Comparison of ENCODE assay signal across 8 cellular contexts in the genomic region with DNA sequence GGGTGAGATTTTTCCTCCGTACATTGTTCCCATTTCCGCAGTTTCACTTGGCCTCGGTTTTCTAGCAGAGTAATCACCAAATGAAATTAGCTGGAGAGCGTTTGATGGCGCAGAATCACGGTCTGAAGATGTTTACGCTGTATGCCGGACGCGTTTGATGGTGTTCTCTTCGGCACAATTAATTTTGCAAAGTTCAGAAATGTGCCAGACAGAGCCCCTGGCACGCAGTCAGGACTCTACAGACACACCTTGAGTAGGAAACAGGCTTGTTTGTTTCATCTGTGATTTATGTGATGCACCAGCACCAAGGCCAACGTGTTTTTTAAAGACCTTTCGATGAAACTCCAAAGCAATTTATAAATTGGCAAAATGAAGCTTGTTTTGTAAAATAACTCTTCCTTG. TPM values are rescaled to one million over a fixed set of nuclear protein-coding genes. Genes with fewer than 3 reads are reported as not detected.
DNase-seq lines count a peak whose midpoint lies in the region; ATAC-seq, FAIRE-seq and TF ChIP-seq lines count a peak whose summit lies in the region.

No MANE protein-coding gene starts in this region.

- FAIRE-seq in H54 (lab: Jason Lieb, UNC): peak; percentile 92

- CTCF ChIA-PET in WTC11 (lab: Charles Lee): interaction anchor here (1.3 kb wide), 2 partner anchors 116 to 253 kb away, joined by 3 to 5 read pairs; no protein-coding TSS in a partner anchor

- peak overlapping the region; percentile 78 for H3K4me3 ChIP-seq in retinal pigment epithelial cell (ENCODE audit: low read length)

- no peak for TF ChIP-seq POLR2A in H54 (IDR thresholded peaks at IDR 0.05; ENCODE audit: low read depth, low read length)

- H3K4me1 Mint-ChIP-seq in WTC11: peaks cover 35% of the 10 kb centered on the region

- H3K36me3 Mint-ChIP-seq in WTC11: no peaks in the 10 kb centered on the region

- H3K27ac Mint-ChIP-seq in WTC11: no peak overlapping the region

- H3K27me3 Mint-ChIP-seq in WTC11 (ENCODE audit: low read depth): peaks cover 7% of the 10 kb centered on the region

- peak overlapping the region; percentile 85 for H3K4me3 Mint-ChIP-seq in WTC11

- no peak for TF ChIP-seq CTCF in WTC11 (IDR thresholded peaks at IDR 0.05)
- TF ChIP-seq CTCF in retinal pigment epithelial cell (conservative IDR thresholded peaks at IDR 0.05; ENCODE audit: low read depth, low read length): no peak

- no peak for DNase-seq in H54 (ENCODE audit: insufficient read length, low spot score)
- no peak for DNase-seq in WTC11 (ENCODE audit: low spot score)
- peak; percentile 33 for DNase-seq in glomerular endothelial cell (ENCODE audit: extremely low read depth, low read depth, low spot score)
- no peak for DNase-seq in retinal pigment epithelial cell (ENCODE audit: low read depth)
- DNase-seq in effector CD4-positive, alpha-beta T cell: no peak
- no peak for DNase-seq in GM19238 (ENCODE audit: insufficient read length, low spot score)
- no peak for DNase-seq in NCI-H226

- ATAC-seq in WTC11 (no peak), GM18907 (IDR thresholded peaks at IDR 0.05; ENCODE audit: unreplicated experiment) (no peak)

- POLR2A ChIA-PET in WTC11 (lab: Charles Lee): no interaction called here

- H3K9me3 Mint-ChIP-seq in WTC11: no peaks in the 10 kb centered on the region

TF ChIP-seq in WTC11, 78 proteins besides CTCF, POLR2A, EP300 and RAD21:
- TF ChIP-seq MYBL2 (CRISPR knock-in tag; IDR thresholded peaks at IDR 0.05) (0 out of 2 replicates have a peak, but pooled peaks have one; percentile 1), NR2C2 (CRISPR knock-in tag; IDR thresholded peaks at IDR 0.05) (no peak)

RNA-seq across cellular contexts. Expression of a gene that starts 0.9 kb away (rescaled TPM):
- 12.9 to 14.4 TPM (median 13.7 TPM) in 3 replicates for total RNA-seq in WTC11 (2021)
- total RNA-seq in glomerular endothelial cell: 28.8 and 35.2 TPM in 2 replicates
